8 cellular contexts compared by ENCODE assay signal in genomic region chr1:148333875-148334338, GRCh38.
DNase-seq lines count a peak whose midpoint lies in the region; ATAC-seq and TF ChIP-seq lines count a peak whose summit lies in the region.

No MANE protein-coding gene starts in this region.

- CTCF ChIA-PET in RWPE1 (lab: Yijun Ruan, JAX) = no interaction called here

- POLR2A ChIA-PET in RWPE1 (lab: Yijun Ruan, JAX; ENCODE audit: low non-redundant PET) = interaction anchor here (0.6 to 1.4 kb wide), 4 partner anchors 12 to 74 kb away, joined by 3 to 16 read pairs (median 4); no protein-coding TSS in a partner anchor

- no peaks in the 10 kb centered on the region for H3K79me2 ChIP-seq in parathyroid adenoma

- no peak for ATAC-seq in HG02798 (IDR thresholded peaks at IDR 0.05; ENCODE audit: poor library complexity, unreplicated experiment)

- H3K27me3 ChIP-seq in GM06990 (replicated peaks; ENCODE audit: control insufficient read depth, insufficient read depth, low read length) (no peaks in the 10 kb centered on the region), parathyroid adenoma (ENCODE audit: control insufficient read depth, insufficient read depth, low read length) (peaks cover 7% of the 10 kb centered on the region)

- no peaks in the 10 kb centered on the region for H3K9me3 ChIP-seq in parathyroid adenoma (ENCODE audit: control insufficient read depth, low read length)

- peak overlapping the region; percentile 70 for H3K4me3 ChIP-seq in GM06990 (replicated peaks; ENCODE audit: low read depth, low read length)
- peak overlapping the region; percentile 67 for H3K4me3 ChIP-seq in epithelial cell of proximal tubule (ENCODE audit: low read depth, low read length)
- H3K4me3 ChIP-seq in parathyroid adenoma (ENCODE audit: low read depth, low read length) = peak overlapping the region; percentile 48

- peak overlapping the region; percentile 85 for H2AFZ ChIP-seq in parathyroid adenoma

- no peak for DNase-seq in GM06990 (ENCODE audit: extremely low read depth, insufficient read length)
- no peak for DNase-seq in RWPE1 (ENCODE audit: low spot score)
- DNase-seq in epithelial cell of proximal tubule (ENCODE audit: low read depth) = no peak
- DNase-seq in stimulated activated CD4-positive, alpha-beta T cell treated with anti-CD3 and anti-CD28 coated beads, Interleukin-1b, Interleukin-23, amount 100 ng/mL, for 48 hours = no peak
- DNase-seq in islet precursor cell = no peak
- DNase-seq in NCI-H146 (lab: John Stamatoyannopoulos, UW) = no peak

- H3K4me2 ChIP-seq in parathyroid adenoma (ENCODE audit: low read length) = peak overlapping the region; percentile 92

- peak overlapping the region; percentile 83 for H3K27ac ChIP-seq in RWPE1
- H3K27ac ChIP-seq in parathyroid adenoma = no peak overlapping the region

- H3K36me3 ChIP-seq in GM06990 (ENCODE audit: control insufficient read depth, insufficient read depth, low read length) (no peaks in the 10 kb centered on the region), parathyroid adenoma (ENCODE audit: control insufficient read depth, insufficient read depth, low read length) (no peaks in the 10 kb centered on the region)

- H3K4me1 ChIP-seq in parathyroid adenoma = peaks cover 2% of the 10 kb centered on the region

- no peak for TF ChIP-seq CTCF in GM06990 (IDR thresholded peaks at IDR 0.05; ENCODE audit: insufficient read depth, low read length, poor library complexity, severe bottlenecking)
- no peak for TF ChIP-seq CTCF in RWPE1 (conservative IDR thresholded peaks at IDR 0.05; ENCODE audit: low read depth)
- no peak for TF ChIP-seq CTCF in epithelial cell of proximal tubule (conservative IDR thresholded peaks at IDR 0.05; ENCODE audit: low read depth, low read length)
- TF ChIP-seq CTCF in parathyroid adenoma (IDR thresholded peaks at IDR 0.05) = no peak

- H3K9ac ChIP-seq in parathyroid adenoma = no peak overlapping the region
